Comparison of ENCODE assay signal across 16 cellular contexts in the genomic region with DNA sequence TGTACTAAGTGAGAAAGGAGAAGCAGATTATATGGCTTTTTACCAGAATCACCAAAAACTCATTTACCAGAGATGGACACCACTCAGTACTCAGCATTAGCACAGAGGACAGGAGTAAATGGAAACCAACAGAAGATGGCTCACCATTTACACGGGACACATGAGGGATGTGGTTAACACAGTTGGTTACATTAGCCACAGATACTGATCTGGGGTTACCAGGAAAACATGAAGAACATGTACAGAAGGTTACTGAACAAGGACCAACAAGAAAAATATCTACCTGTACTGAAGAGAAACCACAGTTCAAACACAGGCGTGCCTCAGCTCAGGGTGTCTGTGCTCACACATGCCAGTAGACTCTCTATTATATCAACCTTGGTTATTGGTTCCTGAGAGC.
"Had no signal": no experiment of that assay in that cellular context is flagged by ENCODE, and none has a peak within 500 bp of the region (broad histone marks: within the 10 kb centered on the region; RNA-seq: fewer than 3 reads in every experiment).

No MANE protein-coding gene starts in this region.

- H3K4me3 Mint-ChIP-seq: activated CD4-positive, alpha-beta memory T cell treated with anti-CD3 and anti-CD28 coated beads for 36 hours; activated naive CD8-positive, alpha-beta T cell treated with anti-CD3 and anti-CD28 coated beads, Interleukin-2, amount 50 U/mL, for 24 hours; activated T-cell treated with anti-CD3 and anti-CD28 coated beads, Interleukin-2, amount 50 U/mL, for 72 hours; naive thymus-derived CD8-positive, alpha-beta T cell; neural progenitor cell; type B pancreatic cell had no signal

- H3K27ac Mint-ChIP-seq: activated CD4-positive, alpha-beta memory T cell treated with anti-CD3 and anti-CD28 coated beads for 36 hours; activated naive CD8-positive, alpha-beta T cell treated with anti-CD3 and anti-CD28 coated beads, Interleukin-2, amount 50 U/mL, for 24 hours; activated T-cell treated with anti-CD3 and anti-CD28 coated beads, Interleukin-2, amount 50 U/mL, for 72 hours; naive thymus-derived CD8-positive, alpha-beta T cell; neural progenitor cell; type B pancreatic cell had no signal

- DNase-seq: activated CD4-positive, alpha-beta memory T cell treated with anti-CD3 and anti-CD28 coated beads for 36 hours; activated CD4-positive, alpha-beta T cell treated with anti-CD3 and anti-CD28 coated beads for 48 hours; activated effector memory CD4-positive, alpha-beta T cell treated with Interleukin-2 at 50 U/mL for 16 hours; activated naive CD4-positive, alpha-beta T cell treated with anti-CD3 and anti-CD28 coated beads, Interleukin-2, amount 50 U/mL, for 16 hours; activated naive CD8-positive, alpha-beta T cell treated with anti-CD3 and anti-CD28 coated beads, Interleukin-2, amount 50 U/mL, for 24 hours; activated T-cell treated with anti-CD3 and anti-CD28 coated beads, Interleukin-2, amount 50 U/mL, for 72 hours; cerebellar nuclear complex; foreskin fibroblast; heart right ventricle; lower lobe of right lung; naive thymus-derived CD8-positive, alpha-beta T cell; spleen; stimulated activated CD4-positive, alpha-beta T cell treated with anti-CD3 and anti-CD28 coated beads, Interleukin-4, amount 100 ng/mL, for 1 hour; stimulated activated naive CD4-positive, alpha-beta T cell treated with Interleukin-2 at 50 U/mL for 16 hours had no signal

- H3K9me3 Mint-ChIP-seq: neural progenitor cell, type B pancreatic cell had no signal

- H3K4me1 Mint-ChIP-seq: activated naive CD8-positive, alpha-beta T cell treated with anti-CD3 and anti-CD28 coated beads, Interleukin-2, amount 50 U/mL, for 24 hours; naive thymus-derived CD8-positive, alpha-beta T cell; neural progenitor cell had no signal

- H3K36me3 Mint-ChIP-seq: activated CD4-positive, alpha-beta memory T cell treated with anti-CD3 and anti-CD28 coated beads for 36 hours; naive thymus-derived CD8-positive, alpha-beta T cell; neural progenitor cell; type B pancreatic cell had no signal

- ATAC-seq: activated naive CD8-positive, alpha-beta T cell treated with anti-CD3 and anti-CD28 coated beads, Interleukin-2, amount 50 U/mL, for 24 hours; activated T-cell treated with anti-CD3 and anti-CD28 coated beads, Interleukin-2, amount 50 U/mL, for 72 hours; heart right ventricle; lower lobe of right lung; naive thymus-derived CD8-positive, alpha-beta T cell had no signal

- H3K27me3 Mint-ChIP-seq: activated CD4-positive, alpha-beta memory T cell treated with anti-CD3 and anti-CD28 coated beads for 36 hours; activated naive CD8-positive, alpha-beta T cell treated with anti-CD3 and anti-CD28 coated beads, Interleukin-2, amount 50 U/mL, for 24 hours; naive thymus-derived CD8-positive, alpha-beta T cell had no signal
